8 cellular contexts compared by ENCODE assay signal in genomic region chr2:85584857-85585780, GRCh38. TPM values are rescaled to one million over a fixed set of nuclear protein-coding genes. Genes with fewer than 3 reads are reported as not detected.
DNase-seq lines count a peak whose midpoint lies in the region; ATAC-seq lines count a peak whose summit lies in the region.

No MANE protein-coding gene starts in this region.

- H3K27ac ChIP-seq in ACC112 (ENCODE audit: low read depth, low read length) (peak overlapping the region; percentile 64), trophoblast cell (ENCODE audit: low read depth, low read length) (peak overlapping the region; percentile 28)

- no peak overlapping the region for H2AK5ac ChIP-seq in trophoblast cell (ENCODE audit: low read length)

- peaks cover 4% of the 10 kb centered on the region for H3K79me1 ChIP-seq in trophoblast cell (ENCODE audit: low read length)

- peak overlapping the region; percentile 9 for H2BK5ac ChIP-seq in trophoblast cell (ENCODE audit: low read depth, low read length, poor library complexity)

- H3K36me3 ChIP-seq in ACC112 (ENCODE audit: insufficient read depth, low read length) (no peaks in the 10 kb centered on the region), trophoblast cell (ENCODE audit: control insufficient read depth in 1 of 2, insufficient read depth in 2 of 2, low read length in 2 of 2) (peaks cover 8 to 10% of the 10 kb centered on the region in 2 experiments)

- H4K12ac ChIP-seq in trophoblast cell (ENCODE audit: low read depth, low read length) = no peak overlapping the region

- peak overlapping the region; percentile 46 for H3K4me2 ChIP-seq in trophoblast cell (ENCODE audit: low read length)

- ATAC-seq in GM18868 (IDR thresholded peaks at IDR 0.05; ENCODE audit: unreplicated experiment) (peak; percentile 41), HG03520 (IDR thresholded peaks at IDR 0.05; ENCODE audit: unreplicated experiment) (peak; percentile 28)

- peak overlapping the region; percentile 52 for H4K8ac ChIP-seq in trophoblast cell (ENCODE audit: low read depth, low read length)

- H3K4me3 ChIP-seq in ACC112 (ENCODE audit: low read depth, low read length) (peak overlapping the region; percentile 94), trophoblast cell (ENCODE audit: low read depth, low read length) (no peak overlapping the region)

- H3K18ac ChIP-seq in trophoblast cell (ENCODE audit: low read length) = no peak overlapping the region

- no peak overlapping the region for H3K23ac ChIP-seq in trophoblast cell (ENCODE audit: low read length)

- no peaks in the 10 kb centered on the region for H3K9me3 ChIP-seq in trophoblast cell (ENCODE audit: insufficient read depth, low read depth, low read length)

- H3K27me3 ChIP-seq in ACC112 (ENCODE audit: insufficient read depth, low read length) (no peaks in the 10 kb centered on the region), trophoblast cell (ENCODE audit: insufficient read depth, low read length) (no peaks in the 10 kb centered on the region)

- H3K4ac ChIP-seq in trophoblast cell (ENCODE audit: low read depth, low read length) = no peak overlapping the region

- H2BK12ac ChIP-seq in trophoblast cell (ENCODE audit: low read length) = peak overlapping the region; percentile 2

- H2AFZ ChIP-seq in ACC112 (ENCODE audit: low read length, unreplicated experiment) (peak overlapping the region; percentile 84), trophoblast cell (ENCODE audit: insufficient read depth, low read length, poor library complexity) (peak overlapping the region; percentile 25)

- H3K4me1 ChIP-seq in ACC112 (ENCODE audit: control insufficient read depth, insufficient read depth, low read length, unreplicated experiment) (peaks cover 40% of the 10 kb centered on the region), trophoblast cell (ENCODE audit: control insufficient read depth in 1 of 2, insufficient read depth in 2 of 2, low read length in 2 of 2) (peaks cover 24 to 28% of the 10 kb centered on the region in 2 experiments)

- DNase-seq in activated T-cell treated with anti-CD3 and anti-CD28 coated beads, Interleukin-2, amount 50 U/mL, for 48 hours = peak; percentile 56 to 60
- DNase-seq in foreskin melanocyte (peak; percentile 20), trophoblast cell (peak; percentile 75 to 84), amygdala (lab: John Stamatoyannopoulos, UW) (no peak), NCI-H446 (lab: John Stamatoyannopoulos, UW) (no peak)

- no peak overlapping the region for H3K9ac ChIP-seq in trophoblast cell (ENCODE audit: low read length)

- peak overlapping the region; percentile 48 for H2BK120ac ChIP-seq in trophoblast cell (ENCODE audit: insufficient read depth, low read length, poor library complexity)

- peak overlapping the region; percentile 12 for H3K14ac ChIP-seq in trophoblast cell (ENCODE audit: low read length)

- H4K91ac ChIP-seq in trophoblast cell (ENCODE audit: low read depth, low read length) = no peak overlapping the region

- peaks cover 8% of the 10 kb centered on the region for H3K79me2 ChIP-seq in ACC112 (ENCODE audit: control insufficient read depth, insufficient read depth, low read length, unreplicated experiment)
- no peaks in the 10 kb centered on the region for H3K79me2 ChIP-seq in trophoblast cell (ENCODE audit: control insufficient read depth, insufficient read depth, low read length, poor library complexity)

- no CpG with 5 or more reads among the region's 9 CpGs for WGBS in trophoblast cell (ENCODE audit: extremely low coverage, insufficient coverage, insufficient read length)

RNA-seq across cellular contexts. Expression of gene VAMP5, which starts 0.9 kb away (rescaled TPM):
- 9.0 and 9.3 TPM in 2 replicates for polyA plus RNA-seq in trophoblast cell (2013)

RNA-seq across cellular contexts. Expression of gene VAMP8, which starts 7.7 kb away (rescaled TPM):
- 104 and 109 TPM in 2 replicates for polyA plus RNA-seq in trophoblast cell (2013)

RNA-seq across cellular contexts. Expression of gene RNF181, which starts 10.4 kb away (rescaled TPM):
- 201 and 212 TPM in 2 replicates for polyA plus RNA-seq in trophoblast cell (2013)

RNA-seq across cellular contexts. Expression of gene TMEM150A, which starts 17.4 kb away (rescaled TPM):
- polyA plus RNA-seq in trophoblast cell (2013) = 10.1 and 10.9 TPM in 2 replicates

RNA-seq across cellular contexts. Expression of gene GGCX, which starts 23.8 kb away (rescaled TPM):
- 34.3 and 35.8 TPM in 2 replicates for polyA plus RNA-seq in trophoblast cell (2013)

Comparison
In these comparisons a context has a peak if more than half of its experiments do, and no peak if none do; other contexts are left out.
1. DNase-seq: peak in activated T-cell treated with anti-CD3 and anti-CD28 coated beads, Interleukin-2, amount 50 U/mL, for 48 hours (2 of 2), foreskin melanocyte (single experiment) and trophoblast cell (2 of 2); none in amygdala (0 of 56) and NCI-H446 (0 of 2).